ENCODE assay signal across 2 cellular contexts in genomic region chr1:174747613-174748012, GRCh38.
TF ChIP-seq lines count a peak whose summit lies in the region.

No MANE protein-coding gene starts in this region.

TF ChIP-seq in IMR-90, 13 proteins besides CTCF, POLR2A, EP300 and RAD21:
- no peak for TF ChIP-seq MXI1 (IDR thresholded peaks at IDR 0.05; ENCODE audit: borderline replicate concordance, low read depth, low read length)
- TF ChIP-seq RCOR1 (IDR thresholded peaks at IDR 0.05; ENCODE audit: insufficient replicate concordance, low read length), result no peak
- TF ChIP-seq MAZ (IDR thresholded peaks at IDR 0.05; ENCODE audit: borderline replicate concordance, low read depth, low read length), result no peak

TF ChIP-seq in K562, 482 proteins besides CTCF, POLR2A, EP300 and RAD21:
- 0 out of 2 replicates have a peak, but pooled peaks have one; percentile 34 for TF ChIP-seq ZNF384 (IDR thresholded peaks at IDR 0.05; ENCODE audit: low read depth, low read length)
- TF ChIP-seq DACH1 (IDR thresholded peaks at IDR 0.05; ENCODE audit: partially characterized antibody), result peak; percentile 98
- no peak for TF ChIP-seq ZFP30 (CRISPR knock-in tag; IDR thresholded peaks at IDR 0.05; ENCODE audit: borderline replicate concordance)
TF ChIP-seq in K562: peak in this region for 2.
